In genomic region chr2:72095364-72095763, GRCh38 we compare ENCODE assay signal across 26 cellular contexts. TPM values are rescaled to one million over a fixed set of nuclear protein-coding genes. Genes with fewer than 3 reads are reported as not detected.
"Had no signal": no experiment of that assay in that cellular context is flagged by ENCODE, and none has a peak within 500 bp of the region (broad histone marks: within the 10 kb centered on the region; RNA-seq: fewer than 3 reads in every experiment).

No MANE protein-coding gene starts in this region.

- H3K36me3 Mint-ChIP-seq: memory B cell had no signal

- H3K4me1 ChIP-seq: body of pancreas, spleen, testis, vagina had no signal

- H3K27me3 Mint-ChIP-seq: activated naive CD8-positive, alpha-beta T cell treated with anti-CD3 and anti-CD28 coated beads, Interleukin-2, amount 50 U/mL, for 24 hours had no signal

- DNase-seq: activated CD4-positive, alpha-beta T cell treated with anti-CD3 and anti-CD28 coated beads for 1 hour; activated CD4-positive, alpha-beta T cell treated with anti-CD3 and anti-CD28 coated beads, Interleukin-2, amount 50 U/mL, for 1 hour; activated CD8-positive, alpha-beta T cell treated with anti-CD3 and anti-CD28 coated beads, Interleukin-2, amount 10 ng/mL, durations not matched to agents 7 days and 5 days; activated gamma-delta T cell; activated naive CD4-positive, alpha-beta T cell treated with anti-CD3 and anti-CD28 coated beads, Interleukin-2, amount 50 U/mL, for 16 hours; activated naive CD8-positive, alpha-beta T cell treated with anti-CD3 and anti-CD28 coated beads, Interleukin-2, amount 50 U/mL, for 24 hours; anterior cingulate cortex; body of pancreas; caudate nucleus; dorsolateral prefrontal cortex; esophagus squamous epithelium; gastrocnemius medialis; hypothalamus; mucosa of descending colon; nephron progenitor cell; nucleus accumbens; retina; spleen; stimulated activated CD4-positive, alpha-beta T cell treated with anti-CD3 and anti-CD28 coated beads, Interleukin-4, amount 100 ng/mL, for 1 hour; stimulated activated naive CD4-positive, alpha-beta T cell; T-helper 9 cell; trophoblast cell had no signal

- H3K9me3 ChIP-seq: body of pancreas, esophagus squamous epithelium, gastrocnemius medialis, mucosa of descending colon, spleen, testis, vagina had no signal

- H3K4me1 Mint-ChIP-seq: activated naive CD8-positive, alpha-beta T cell treated with anti-CD3 and anti-CD28 coated beads, Interleukin-2, amount 50 U/mL, for 24 hours; memory B cell; nephron progenitor cell had no signal

- H3K4me3 Mint-ChIP-seq: activated CD8-positive, alpha-beta T cell treated with anti-CD3 and anti-CD28 coated beads, Interleukin-2, amount 10 ng/mL, durations not matched to agents 7 days and 5 days; activated naive CD8-positive, alpha-beta T cell treated with anti-CD3 and anti-CD28 coated beads, Interleukin-2, amount 50 U/mL, for 24 hours; activated T-helper 1 cell treated with anti-CD3 and anti-CD28 coated beads, Interleukin-12 subunit alpha, Interleukin-12 subunit beta, Interleukin-2, Interleukin-4 antibody, amounts not matched to agents 30 ng/mL and 10 ng/mL and 1 ng/mL, durations not matched to agents 14 hours and 24 hours and 36 hours; memory B cell; nephron progenitor cell had no signal

- ATAC-seq: activated CD8-positive, alpha-beta T cell treated with anti-CD3 and anti-CD28 coated beads, Interleukin-2, amount 10 ng/mL, durations not matched to agents 7 days and 5 days; activated naive CD8-positive, alpha-beta T cell treated with anti-CD3 and anti-CD28 coated beads, Interleukin-2, amount 50 U/mL, for 24 hours; body of pancreas; gastrocnemius medialis; mucosa of descending colon had no signal

- H3K27ac ChIP-seq: body of pancreas, dorsolateral prefrontal cortex, esophagus squamous epithelium, gastrocnemius medialis, spleen, testis, vagina had no signal

- H3K4me3 ChIP-seq: body of pancreas, dorsolateral prefrontal cortex, esophagus squamous epithelium, gastrocnemius medialis, mucosa of descending colon, spleen, testis, vagina had no signal

- H3K27me3 ChIP-seq: body of pancreas, esophagus squamous epithelium, gastrocnemius medialis, testis, vagina had no signal

- H3K36me3 ChIP-seq: esophagus squamous epithelium, gastrocnemius medialis, spleen, vagina had no signal

- H3K27ac Mint-ChIP-seq: activated CD8-positive, alpha-beta T cell treated with anti-CD3 and anti-CD28 coated beads, Interleukin-2, amount 10 ng/mL, durations not matched to agents 7 days and 5 days; activated naive CD8-positive, alpha-beta T cell treated with anti-CD3 and anti-CD28 coated beads, Interleukin-2, amount 50 U/mL, for 24 hours; activated T-helper 1 cell treated with anti-CD3 and anti-CD28 coated beads, Interleukin-12 subunit alpha, Interleukin-12 subunit beta, Interleukin-2, Interleukin-4 antibody, amounts not matched to agents 30 ng/mL and 10 ng/mL and 1 ng/mL, durations not matched to agents 14 hours and 24 hours and 36 hours; memory B cell; nephron progenitor cell had no signal

- H3K9me3 Mint-ChIP-seq: activated naive CD8-positive, alpha-beta T cell treated with anti-CD3 and anti-CD28 coated beads, Interleukin-2, amount 50 U/mL, for 24 hours; activated T-helper 1 cell treated with anti-CD3 and anti-CD28 coated beads, Interleukin-12 subunit alpha, Interleukin-12 subunit beta, Interleukin-2, Interleukin-4 antibody, amounts not matched to agents 30 ng/mL and 10 ng/mL and 1 ng/mL, durations not matched to agents 14 hours and 24 hours and 36 hours; memory B cell had no signal

RNA-seq across cellular contexts. Expression of gene CYP26B1, which starts 52.3 kb away (rescaled TPM):
- total RNA-seq: activated CD8-positive, alpha-beta T cell treated with anti-CD3 and anti-CD28 coated beads, Interleukin-2, amount 10 ng/mL, durations not matched to agents 7 days and 5 days; activated T-helper 1 cell treated with anti-CD3 and anti-CD28 coated beads, Interleukin-12 subunit alpha, Interleukin-12 subunit beta, Interleukin-2, Interleukin-4 antibody, amounts not matched to agents 30 ng/mL and 10 ng/mL and 1 ng/mL, durations not matched to agents 14 hours and 24 hours and 36 hours had no signal
